ENCODE assay signal across 31 cellular contexts in the genomic region with DNA sequence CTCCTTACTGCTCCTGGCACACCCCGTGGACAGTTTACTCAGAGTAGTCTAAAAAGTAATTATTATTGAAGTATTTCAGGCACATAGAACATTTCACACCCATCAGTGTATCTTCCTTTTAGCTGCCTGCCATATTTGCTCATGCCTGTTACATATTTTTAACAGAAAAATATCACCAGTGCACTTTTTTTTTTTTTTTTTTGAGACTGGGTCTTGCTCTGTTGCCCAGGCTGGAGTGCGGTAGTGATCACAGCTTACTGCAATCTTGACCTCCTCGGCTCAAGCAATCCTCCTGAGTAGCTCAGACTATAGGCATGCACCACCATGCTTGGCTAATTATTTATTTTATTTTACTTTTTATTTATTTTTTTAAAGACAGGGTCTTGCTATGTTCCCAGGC.
"Had no signal": no experiment of that assay in that cellular context is flagged by ENCODE, and none has a peak within 500 bp of the region (broad histone marks: within the 10 kb centered on the region; RNA-seq: fewer than 3 reads in every experiment).

No MANE protein-coding gene starts in this region.

- H3K4me1 Mint-ChIP-seq: activated CD4-positive, alpha-beta T cell treated with anti-CD3 and anti-CD28 coated beads, Interleukin-2, amount 10 ng/mL, durations not matched to agents 24 days and 14 days had no signal

- H3K27ac Mint-ChIP-seq: activated CD4-positive, alpha-beta T cell treated with anti-CD3 and anti-CD28 coated beads, Interleukin-2, amount 10 ng/mL, durations not matched to agents 24 days and 14 days; activated CD8-positive, alpha-beta T cell treated with anti-CD3 and anti-CD28 coated beads for 36 hours; activated naive CD8-positive, alpha-beta T cell treated with anti-CD3 and anti-CD28 coated beads, Interleukin-2, amount 10 ng/mL, durations not matched to agents 7 days and 5 days; activated T-helper 1 cell treated with anti-CD3 and anti-CD28 coated beads, Interleukin-12 subunit alpha, Interleukin-12 subunit beta, Interleukin-2, Interleukin-4 antibody, amounts not matched to agents 30 ng/mL and 10 ng/mL and 1 ng/mL, durations not matched to agents 14 hours and 24 hours and 36 hours; T-cell had no signal

- H3K9me3 Mint-ChIP-seq: activated B cell treated with CpG ODN at 0.5 μM for 24 hours; activated CD4-positive, alpha-beta T cell treated with anti-CD3 and anti-CD28 coated beads, Interleukin-2, amount 10 ng/mL, durations not matched to agents 24 days and 14 days; activated CD8-positive, alpha-beta T cell treated with anti-CD3 and anti-CD28 coated beads for 36 hours; activated naive CD8-positive, alpha-beta T cell treated with anti-CD3 and anti-CD28 coated beads, Interleukin-2, amount 10 ng/mL, durations not matched to agents 7 days and 5 days; activated T-helper 1 cell treated with anti-CD3 and anti-CD28 coated beads, Interleukin-12 subunit alpha, Interleukin-12 subunit beta, Interleukin-2, Interleukin-4 antibody, amounts not matched to agents 30 ng/mL and 10 ng/mL and 1 ng/mL, durations not matched to agents 14 hours and 24 hours and 36 hours; T-cell had no signal

- H3K27me3 Mint-ChIP-seq: activated B cell treated with CpG ODN at 0.5 μM for 24 hours; activated CD4-positive, alpha-beta T cell treated with anti-CD3 and anti-CD28 coated beads, Interleukin-2, amount 10 ng/mL, durations not matched to agents 24 days and 14 days; activated CD8-positive, alpha-beta T cell treated with anti-CD3 and anti-CD28 coated beads for 36 hours; activated naive CD8-positive, alpha-beta T cell treated with anti-CD3 and anti-CD28 coated beads, Interleukin-2, amount 10 ng/mL, durations not matched to agents 7 days and 5 days; T-cell had no signal

- H3K4me3 Mint-ChIP-seq: activated B cell treated with CpG ODN at 0.5 μM for 24 hours; activated CD4-positive, alpha-beta T cell treated with anti-CD3 and anti-CD28 coated beads, Interleukin-2, amount 10 ng/mL, durations not matched to agents 24 days and 14 days; activated CD8-positive, alpha-beta T cell treated with anti-CD3 and anti-CD28 coated beads for 36 hours; activated naive CD8-positive, alpha-beta T cell treated with anti-CD3 and anti-CD28 coated beads, Interleukin-2, amount 10 ng/mL, durations not matched to agents 7 days and 5 days; activated T-helper 1 cell treated with anti-CD3 and anti-CD28 coated beads, Interleukin-12 subunit alpha, Interleukin-12 subunit beta, Interleukin-2, Interleukin-4 antibody, amounts not matched to agents 30 ng/mL and 10 ng/mL and 1 ng/mL, durations not matched to agents 14 hours and 24 hours and 36 hours; T-cell had no signal

- ATAC-seq: activated CD8-positive, alpha-beta T cell treated with anti-CD3 and anti-CD28 coated beads for 36 hours; body of pancreas; PC-3; Right ventricle myocardium inferior; SK-N-SH treated with all-trans-retinoic acid at 6 μM for 48 hours; T-cell had no signal

- DNase-seq: activated B cell treated with CpG ODN at 0.5 μM for 24 hours; activated CD4-positive, alpha-beta T cell treated with anti-CD3 and anti-CD28 coated beads, Interleukin-2, amount 10 ng/mL, durations not matched to agents 24 days and 14 days; activated CD4-positive, alpha-beta T cell treated with anti-CD3 and anti-CD28 coated beads, Interleukin-2, amount 50 U/mL, for 4 hours; activated CD4-positive, CD25-positive, alpha-beta regulatory T cell treated with anti-CD3 and anti-CD28 coated beads, Interleukin-2, amount 50 U/mL, for 72 hours; activated CD8-positive, alpha-beta T cell treated with anti-CD3 and anti-CD28 coated beads for 36 hours; activated effector memory CD4-positive, alpha-beta T cell treated with Interleukin-2 at 50 U/mL for 16 hours; activated naive CD4-positive, alpha-beta T cell treated with anti-CD3 and anti-CD28 coated beads, Interleukin-2, amount 50 U/mL, for 16 hours; activated naive CD8-positive, alpha-beta T cell treated with anti-CD3 and anti-CD28 coated beads, Interleukin-2, amount 10 ng/mL, durations not matched to agents 7 days and 5 days; activated T-cell treated with anti-CD3 and anti-CD28 coated beads, Interleukin-2, amount 50 U/mL, for 1 hour; adrenal gland; body of pancreas; caudate nucleus; NCI-H1092 treated with DMSO at 0.1 percent for 48 hours; NCI-H1417; NCI-H146; NCI-H187; NCI-H2029 treated with DMSO at 0.1 percent for 48 hours; NCI-H2107; NCI-H2171; NCI-H510A; NCI-H526; NCI-H748 treated with DMSO at 0.1 percent for 48 hours; NK-92 treated with Interleukin-12 subunit alpha and Interleukin-12 subunit beta, amount 100 ng/mL, for 24 hours; PC-3; SIG-M5; T-cell; T-helper 2 cell; T-helper 9 cell had no signal
